Comparison of ENCODE assay signal across 19 cellular contexts in genomic region chr22:27594474-27595134, GRCh38.
"Had no signal": no experiment of that assay in that cellular context is flagged by ENCODE, and none has a peak within 500 bp of the region (broad histone marks: within the 10 kb centered on the region; RNA-seq: fewer than 3 reads in every experiment).

No MANE protein-coding gene starts in this region.

- H3K4me3 ChIP-seq: esophagus squamous epithelium, gastroesophageal sphincter, right atrium auricular region, smooth muscle cell, tibial nerve had no signal

- FAIRE-seq: endometrium had no signal

- H3K9me3 ChIP-seq: esophagus squamous epithelium, gastroesophageal sphincter, neutrophil, right atrium auricular region, tibial nerve had no signal

- H3K4me3 Mint-ChIP-seq: naive thymus-derived CD4-positive, alpha-beta T cell; nephron progenitor cell; stimulated activated memory B cell treated with anti-CD40 and anti-IgM and Interleukin-4, amounts not matched to agents 10 μg/mL and 1 μg/mL and 100 μg/mL, for 72 hours; stimulated activated naive CD8-positive, alpha-beta T cell treated with anti-CD3 and anti-CD28 coated beads, Interleukin-15, Interleukin-2, amounts not matched to agents 100 ng/mL and 50 ng/mL, for 24 hours had no signal

- H3K36me3 Mint-ChIP-seq: naive thymus-derived CD4-positive, alpha-beta T cell; stimulated activated memory B cell treated with anti-CD40 and anti-IgM and Interleukin-4, amounts not matched to agents 10 μg/mL and 1 μg/mL and 100 μg/mL, for 72 hours had no signal

- H3K27ac Mint-ChIP-seq: naive thymus-derived CD4-positive, alpha-beta T cell; nephron progenitor cell; stimulated activated memory B cell treated with anti-CD40 and anti-IgM and Interleukin-4, amounts not matched to agents 10 μg/mL and 1 μg/mL and 100 μg/mL, for 72 hours; stimulated activated naive CD8-positive, alpha-beta T cell treated with anti-CD3 and anti-CD28 coated beads, Interleukin-15, Interleukin-2, amounts not matched to agents 100 ng/mL and 50 ng/mL, for 24 hours had no signal

- ATAC-seq: gastroesophageal sphincter; left lobe of liver; naive thymus-derived CD4-positive, alpha-beta T cell; stimulated activated memory B cell treated with anti-CD40 and anti-IgM and Interleukin-4, amounts not matched to agents 10 μg/mL and 1 μg/mL and 100 μg/mL, for 72 hours had no signal

- H3K27me3 ChIP-seq: esophagus squamous epithelium, gastroesophageal sphincter, neutrophil, right atrium auricular region, tibial nerve had no signal

- H3K4me1 ChIP-seq: esophagus squamous epithelium, tibial nerve had no signal

- H3K36me3 ChIP-seq: esophagus squamous epithelium, gastroesophageal sphincter, neutrophil, right atrium auricular region, tibial nerve had no signal

- H3K27me3 Mint-ChIP-seq: stimulated activated memory B cell treated with anti-CD40 and anti-IgM and Interleukin-4, amounts not matched to agents 10 μg/mL and 1 μg/mL and 100 μg/mL, for 72 hours; stimulated activated naive CD8-positive, alpha-beta T cell treated with anti-CD3 and anti-CD28 coated beads, Interleukin-15, Interleukin-2, amounts not matched to agents 100 ng/mL and 50 ng/mL, for 24 hours had no signal

- H3K4me2 ChIP-seq: smooth muscle cell had no signal

- DNase-seq: effector memory CD4-positive, alpha-beta T cell; esophagus squamous epithelium; foreskin fibroblast; glutamatergic neuron; islet precursor cell; mammary epithelial cell; naive thymus-derived CD4-positive, alpha-beta T cell; nephron progenitor cell; stimulated activated CD4-positive, alpha-beta T cell treated with anti-CD3 and anti-CD28 coated beads, Interleukin-4, amount 100 ng/mL, for 24 hours had no signal

- H3K27ac ChIP-seq: epithelial cell of prostate, esophagus squamous epithelium, gastroesophageal sphincter, neutrophil, right atrium auricular region, tibial nerve had no signal

- H3K4me1 Mint-ChIP-seq: stimulated activated memory B cell treated with anti-CD40 and anti-IgM and Interleukin-4, amounts not matched to agents 10 μg/mL and 1 μg/mL and 100 μg/mL, for 72 hours had no signal

- H3K9me3 Mint-ChIP-seq: stimulated activated memory B cell treated with anti-CD40 and anti-IgM and Interleukin-4, amounts not matched to agents 10 μg/mL and 1 μg/mL and 100 μg/mL, for 72 hours; stimulated activated naive CD8-positive, alpha-beta T cell treated with anti-CD3 and anti-CD28 coated beads, Interleukin-15, Interleukin-2, amounts not matched to agents 100 ng/mL and 50 ng/mL, for 24 hours had no signal
